In genomic region chr3:172157566-172158258, GRCh38 we compare ENCODE assay signal across 30 cellular contexts.
DNase-seq lines count a peak whose midpoint lies in the region; ATAC-seq, FAIRE-seq and TF ChIP-seq lines count a peak whose summit lies in the region.
"Had no signal": no experiment of that assay in that cellular context is flagged by ENCODE, and none has a peak within 500 bp of the region (broad histone marks: within the 10 kb centered on the region; RNA-seq: fewer than 3 reads in every experiment).

No MANE protein-coding gene starts in this region.

- no peaks in the 10 kb centered on the region for H3K27me3 Mint-ChIP-seq in nephron (ENCODE audit: low read depth)
- H3K27me3 Mint-ChIP-seq: CD4-positive, alpha-beta T cell had no signal

- TF ChIP-seq EP300 in A549 (IDR thresholded peaks at IDR 0.05), result no peak

- H3K27ac ChIP-seq in A549 (peak overlapping the region; percentile 91), breast epithelium (peak overlapping the region; percentile 11 to 91)
- H3K27ac ChIP-seq: ovary, testis had no signal

- ATAC-seq in A549, result no peak
- no peak for ATAC-seq in HG02885 (IDR thresholded peaks at IDR 0.05; ENCODE audit: poor library complexity, unreplicated experiment)
- ATAC-seq in GM19328 (IDR thresholded peaks at IDR 0.05; ENCODE audit: unreplicated experiment), result no peak
- ATAC-seq: activated CD8-positive, alpha-beta T cell treated with anti-CD3 and anti-CD28 coated beads, Interleukin-2, amount 10 ng/mL, durations not matched to agents 7 days and 5 days; activated naive CD4-positive, alpha-beta T cell treated with anti-CD3 and anti-CD28 coated beads, Interleukin-2, amount 50 U/mL, for 72 hours; left ventricle myocardium superior had no signal

- H3K36me3 ChIP-seq in breast epithelium, result no peaks in the 10 kb centered on the region
- H3K36me3 ChIP-seq: ovary had no signal

- no peak for TF ChIP-seq CTCF in A549 (IDR thresholded peaks at IDR 0.05)
- no peak for TF ChIP-seq CTCF in breast epithelium (IDR thresholded peaks at IDR 0.05)
- TF ChIP-seq CTCF in nephron (IDR thresholded peaks at IDR 0.05; ENCODE audit: unreplicated experiment in 3 of 3), result no peak

- intact Hi-C loops in breast epithelium (cut with DNase I; ENCODE audit: low total_unique reads), result loop anchor here (10.0 kb wide), 1 partner anchor 113 kb away; no protein-coding TSS in a partner anchor

- H3K4me3 Mint-ChIP-seq in nephron, result no peak overlapping the region
- H3K4me3 Mint-ChIP-seq: activated CD8-positive, alpha-beta T cell treated with anti-CD3 and anti-CD28 coated beads, Interleukin-2, amount 10 ng/mL, durations not matched to agents 7 days and 5 days; CD4-positive, alpha-beta T cell; naive B cell had no signal

- no peaks in the 10 kb centered on the region for H3K9me3 Mint-ChIP-seq in nephron
- H3K9me3 Mint-ChIP-seq: activated naive CD4-positive, alpha-beta T cell treated with anti-CD3 and anti-CD28 coated beads, Interleukin-2, amount 50 U/mL, for 72 hours; CD4-positive, alpha-beta T cell; naive B cell had no signal

- no peak for FAIRE-seq in A549 (lab: Jason Lieb, UNC)
- FAIRE-seq: colon, D721Med, islet of Langerhans, urothelium cell line had no signal

- no peak overlapping the region for H3K4me3 ChIP-seq in A549
- no peak overlapping the region for H3K4me3 ChIP-seq in breast epithelium
- H3K4me3 ChIP-seq: ovary, testis had no signal

- TF ChIP-seq RAD21 in A549 (conservative IDR thresholded peaks at IDR 0.05 in 1 of 2, IDR thresholded peaks at IDR 0.05 in 1 of 2), result no peak

- no peak overlapping the region for H3K4me2 ChIP-seq in A549

- H3K27me3 ChIP-seq in breast epithelium, result no peaks in the 10 kb centered on the region
- H3K27me3 ChIP-seq: ovary, testis had no signal

- H3K4me1 ChIP-seq in A549, result peaks cover 94% of the 10 kb centered on the region
- peaks cover 11 to 40% of the 10 kb centered on the region in 2 donors for H3K4me1 ChIP-seq in breast epithelium

- CTCF ChIA-PET in A549 (lab: Yijun Ruan, JAX), result interaction anchor here (1.0 kb wide), 1 partner anchor 17 kb away, joined by 4 read pairs; no protein-coding TSS in a partner anchor

- H3K4me1 Mint-ChIP-seq in nephron, result peaks cover 55% of the 10 kb centered on the region

- TF ChIP-seq POLR2A in A549 (IDR thresholded peaks at IDR 0.05; ENCODE audit: low read length) (no peak), breast epithelium (IDR thresholded peaks at IDR 0.05) (no peak)

- H3K9me3 ChIP-seq in A549 (no peaks in the 10 kb centered on the region), breast epithelium (no peaks in the 10 kb centered on the region)
- H3K9me3 ChIP-seq: ovary, testis had no signal

- H3K27ac Mint-ChIP-seq in nephron, result peak overlapping the region in 2 of 3 experiments; percentile 17 to 71
- H3K27ac Mint-ChIP-seq: activated CD8-positive, alpha-beta T cell treated with anti-CD3 and anti-CD28 coated beads, Interleukin-2, amount 10 ng/mL, durations not matched to agents 7 days and 5 days; activated naive CD4-positive, alpha-beta T cell treated with anti-CD3 and anti-CD28 coated beads, Interleukin-2, amount 50 U/mL, for 72 hours; CD4-positive, alpha-beta T cell; naive B cell had no signal

- WGBS in A549 (ENCODE audit: missing lambda C conversion rate), result 86% methylated on average over 3 of the region's 3 CpGs

- POLR2A ChIA-PET in A549 (lab: Yijun Ruan, JAX), result no interaction called here

- DNase-seq in A549 (ENCODE audit: low read depth in 1 of 2, low spot score in 1 of 2) (no peak), NCI-H2171 (lab: John Stamatoyannopoulos, UW) (peak; percentile 16), breast epithelium (ENCODE audit: low spot score in 2 of 2) (no peak), SIG-M5 treated with dmso at 0.1 percent for 504 hours (lab: John Stamatoyannopoulos, UW; ENCODE audit: unreplicated experiment) (no peak), NCI-H1930 (lab: John Stamatoyannopoulos, UW) (no peak)
- DNase-seq: activated CD4-positive, alpha-beta T cell treated with anti-CD3 and anti-CD28 coated beads for 4 hours; activated CD8-positive, alpha-beta T cell treated with anti-CD3 and anti-CD28 coated beads, Interleukin-2, amount 10 ng/mL, durations not matched to agents 7 days and 5 days; amygdala; CD4-positive, alpha-beta T cell; effector memory CD4-positive, alpha-beta T cell; Kasumi-1; left ventricle myocardium superior; midbrain; MV-4-11; naive B cell; NCI-H1436; NCI-H2081 treated with DMSO at 0.1 percent for 48 hours; NCI-H774; ovary; stimulated activated naive CD4-positive, alpha-beta T cell; T1000; testis had no signal

- H3K36me3 Mint-ChIP-seq in nephron (ENCODE audit: low read depth), result peaks cover 4% of the 10 kb centered on the region
- H3K36me3 Mint-ChIP-seq: activated naive CD4-positive, alpha-beta T cell treated with anti-CD3 and anti-CD28 coated beads, Interleukin-2, amount 50 U/mL, for 72 hours had no signal

TF ChIP-seq in A549, 52 proteins besides CTCF, POLR2A, EP300 and RAD21:
- TF ChIP-seq FOXS1 (CRISPR knock-in tag; IDR thresholded peaks at IDR 0.05) (no peak), USF2 (IDR thresholded peaks at IDR 0.05) (no peak), CHD2 (IDR thresholded peaks at IDR 0.05; ENCODE audit: low read length, partially characterized antibody) (no peak), REST (IDR thresholded peaks at IDR 0.05) (no peak)
